8 cellular contexts compared by ENCODE assay signal in the genomic region with DNA sequence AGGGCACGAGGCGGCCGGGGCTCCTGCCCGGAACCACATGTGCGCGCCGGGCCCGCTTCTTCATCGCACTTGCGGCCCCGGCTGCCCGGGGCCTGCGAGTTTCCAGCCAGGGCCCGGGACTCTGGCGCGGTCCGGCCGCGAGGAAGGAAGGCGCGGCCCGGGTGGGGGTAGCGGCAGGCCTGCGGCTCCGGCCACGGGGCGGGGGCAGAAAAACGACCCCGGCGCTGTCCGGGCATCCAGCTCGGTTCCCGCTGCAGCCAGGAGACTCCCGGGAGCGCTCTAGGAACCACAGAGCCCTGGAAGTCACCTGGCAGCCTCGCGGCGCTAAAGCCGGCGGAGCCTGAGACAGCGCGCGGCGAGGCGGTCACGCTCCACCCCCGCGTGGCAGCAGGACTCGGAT.
DNase-seq lines count a peak whose midpoint lies in the region; ATAC-seq, FAIRE-seq and TF ChIP-seq lines count a peak whose summit lies in the region.
"Not testable (repeated sequence)": the region's sequence is repeated elsewhere in the genome, so short reads cannot be mapped to it uniquely, and the experiment has no call there.

No MANE protein-coding gene starts in this region.

- H3K36me3 ChIP-seq in BE2C; endodermal cell (ENCODE audit: control insufficient read depth, insufficient read depth, low read length); kidney (ENCODE audit: control insufficient read depth in 1 of 2, insufficient read depth in 2 of 2, low read length in 2 of 2); mucosa of descending colon (ENCODE audit: low read depth): not testable (repeated sequence)

- DNase-seq in BE2C: peak; percentile 11
- peak; percentile 17 for DNase-seq in endodermal cell
- peak; percentile 73 for DNase-seq in cardiac septum (ENCODE audit: low spot score)
- peak; percentile 26 for DNase-seq in kidney
- peak in 2 of 3 donors; percentile 10 to 58 for DNase-seq in mucosa of descending colon
- peak; percentile 52 for DNase-seq in posterior vena cava (ENCODE audit: low spot score)
- peak; percentile 75 for DNase-seq in type B pancreatic cell (ENCODE audit: extremely low spot score, unreplicated experiment)

- H3K4me3 ChIP-seq in BE2C (ENCODE audit: low read depth, low read length); endodermal cell (ENCODE audit: low read length); kidney (ENCODE audit: low read length in 2 of 2); mucosa of descending colon: not testable (repeated sequence)

- H3K4me1 ChIP-seq in BE2C; endodermal cell (ENCODE audit: control insufficient read depth, insufficient read depth, low read length); kidney (ENCODE audit: control insufficient read depth in 1 of 2, insufficient read depth in 1 of 2, low read depth in 1 of 2, low read length in 2 of 2); mucosa of descending colon (ENCODE audit: low read depth): not testable (repeated sequence)

- ATAC-seq in SK-N-SH treated with all-trans-retinoic acid at 6 μM for 48 hours: peak; percentile 3
- peak; percentile 14 for ATAC-seq in mucosa of descending colon

- H3K36me3 Mint-ChIP-seq in endodermal cell (ENCODE audit: low read depth); type B pancreatic cell: not testable (repeated sequence)

- H3K4me1 Mint-ChIP-seq in endodermal cell; type B pancreatic cell (ENCODE audit: unreplicated experiment): not testable (repeated sequence)

- not testable (repeated sequence) for H3K27me3 Mint-ChIP-seq in endodermal cell (ENCODE audit: insufficient read depth); type B pancreatic cell

- peaks cover 34% of the 10 kb centered on the region for H3K9me3 Mint-ChIP-seq in endodermal cell
- H3K9me3 Mint-ChIP-seq in type B pancreatic cell: not testable (repeated sequence)

- intact Hi-C loops in cardiac septum (cut with DNase I); kidney (cut with DNase I); mucosa of descending colon (cut with DNase I, micrococcal nuclease); posterior vena cava (cut with DNase I): not testable (repeated sequence)

- H3K9ac ChIP-seq in endodermal cell (ENCODE audit: extremely low read depth, low read length, poor library complexity, severe bottlenecking); kidney (ENCODE audit: low read length in 2 of 2): not testable (repeated sequence)

- not testable (repeated sequence) for H3K27ac Mint-ChIP-seq in endodermal cell, type B pancreatic cell

- H3K4me3 Mint-ChIP-seq in endodermal cell, type B pancreatic cell: not testable (repeated sequence)

- TF ChIP-seq CTCF in BE2C (IDR thresholded peaks at IDR 0.05; ENCODE audit: low read depth, low read length); endodermal cell (conservative IDR thresholded peaks at IDR 0.05); kidney (IDR thresholded peaks at IDR 0.05; ENCODE audit: borderline replicate concordance, extremely low read depth, insufficient read depth); mucosa of descending colon (IDR thresholded peaks at IDR 0.05); type B pancreatic cell (conservative IDR thresholded peaks at IDR 0.05): not testable (repeated sequence)

- FAIRE-seq in kidney (lab: Jason Lieb, UNC): not testable (repeated sequence)

- H3K27ac ChIP-seq in endodermal cell (ENCODE audit: low read depth, low read length); kidney (ENCODE audit: low read depth in 2 of 2, low read length in 2 of 2): not testable (repeated sequence)

- H3K27me3 ChIP-seq in BE2C; endodermal cell (ENCODE audit: control insufficient read depth, insufficient read depth, low read length, poor library complexity, severe bottlenecking): not testable (repeated sequence)

- 95 to 100% methylated on average over 2 to 36 of the region's 49 CpGs for WGBS in endodermal cell (ENCODE audit: insufficient coverage in 1 of 2, insufficient read length in 1 of 2), 2 experiments

- H3K9me3 ChIP-seq in BE2C; endodermal cell (ENCODE audit: control insufficient read depth, low read length); kidney (ENCODE audit: control insufficient read depth in 1 of 2, low read length in 2 of 2): not testable (repeated sequence)
- H3K9me3 ChIP-seq in mucosa of descending colon: peaks cover 32% of the 10 kb centered on the region

Comparison
In these comparisons a context has a peak if more than half of its experiments do, and no peak if none do; other contexts are left out.
1. DNase-seq: peak in every context shown above with its lines; median percentile 75 in type B pancreatic cell; 73 in cardiac septum; 52 in posterior vena cava; 34 in mucosa of descending colon; 26 in kidney; 17 in endodermal cell; 11 in BE2C.